In the genomic region with DNA sequence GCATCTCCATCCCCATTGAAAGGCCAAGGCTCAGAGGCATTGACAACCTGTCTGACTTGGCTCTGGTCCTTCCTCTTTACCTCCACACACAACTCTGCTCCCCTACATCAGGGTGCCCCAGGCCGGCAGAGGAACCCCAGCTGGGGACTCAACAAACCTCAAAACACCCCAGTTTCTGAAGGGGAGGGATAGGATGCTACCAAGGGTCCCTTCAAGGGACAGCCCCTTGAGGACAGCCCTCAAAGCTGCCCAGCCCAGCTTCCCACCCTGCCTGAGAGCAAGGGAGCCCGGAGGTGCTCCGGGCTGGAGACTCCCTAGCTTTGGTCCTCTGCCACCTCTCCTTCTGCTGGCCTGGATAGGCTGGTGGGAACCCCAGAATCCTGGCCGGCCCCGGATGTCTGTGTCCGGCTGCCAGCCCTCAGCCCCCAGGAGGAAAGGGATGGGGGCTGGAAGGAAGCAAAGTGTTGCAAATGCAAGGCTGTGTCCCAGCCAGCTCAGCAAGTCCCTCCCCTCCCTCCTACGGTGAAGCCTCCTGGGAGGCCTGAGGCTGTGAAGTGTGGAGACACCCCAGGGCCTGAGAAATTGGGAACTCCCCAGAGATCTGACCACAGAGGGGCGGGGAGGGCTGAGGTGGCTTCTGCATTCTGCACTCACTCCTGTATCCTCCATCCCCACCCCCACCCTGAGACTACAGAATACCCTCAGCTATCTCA, we compare ENCODE assay signal across 1 cellular context.
TF ChIP-seq lines count a peak whose summit lies in the region.

No MANE protein-coding gene starts in this region.

TF ChIP-seq in GM12878, 131 proteins besides CTCF, POLR2A, EP300 and RAD21:
- TF ChIP-seq IKZF2 (IDR thresholded peaks at IDR 0.05) (peak; percentile 88 to 94), BCL11A (IDR thresholded peaks at IDR 0.05; ENCODE audit: low read depth, low read length) (peak; percentile 59; the same call in 1 of the 2 replicates), MTA3 (IDR thresholded peaks at IDR 0.05; ENCODE audit: borderline replicate concordance, low read length) (no peak), YBX1 (IDR thresholded peaks at IDR 0.05) (0 out of 2 replicates have a peak, but pooled peaks have one; percentile 6), RB1 (IDR thresholded peaks at IDR 0.05; ENCODE audit: borderline replicate concordance) (peak; percentile 70; the same call in 1 of the 2 replicates), RFX5 (IDR thresholded peaks at IDR 0.05; ENCODE audit: low read depth, low read length) (0 out of 2 replicates have a peak, but pooled peaks have one; percentile 30), GATAD2B (conservative IDR thresholded peaks at IDR 0.05; ENCODE audit: low read depth) (peak; percentile 84), POLR2AphosphoS2 (IDR thresholded peaks at IDR 0.05; ENCODE audit: low read depth, low read length) (no peak), HCFC1 (IDR thresholded peaks at IDR 0.05; ENCODE audit: low read length) (no peak), SMAD5 (IDR thresholded peaks at IDR 0.05; ENCODE audit: low read depth) (no peak), PAX5 (IDR thresholded peaks at IDR 0.05; ENCODE audit: borderline replicate concordance, low read depth, low read length) (peak; percentile 75; the same call in 1 of the 2 replicates), SREBF1 (IDR thresholded peaks at IDR 0.05; ENCODE audit: low read length) (no peak), TBL1XR1 (IDR thresholded peaks at IDR 0.05; ENCODE audit: low read depth, low read length) (0 out of 2 replicates have a peak, but pooled peaks have one; percentile 20), LARP7 (IDR thresholded peaks at IDR 0.05) (0 out of 2 replicates have a peak, but pooled peaks have one; percentile 3), ZNF217 (IDR thresholded peaks at IDR 0.05) (no peak), NRF1 (conservative IDR thresholded peaks at IDR 0.05; ENCODE audit: low read depth, low read length) (no peak), NR2C2 (IDR thresholded peaks at IDR 0.05; ENCODE audit: borderline replicate concordance, control insufficient read depth, insufficient read length, low read depth) (no peak), CHD2 (IDR thresholded peaks at IDR 0.05; ENCODE audit: borderline replicate concordance, low read depth, low read length) (peak; percentile 55; the same call in 1 of the 2 replicates), RUNX3 (IDR thresholded peaks at IDR 0.05; ENCODE audit: low read length) (peak; percentile 93), CREB1 (IDR thresholded peaks at IDR 0.05; ENCODE audit: low read depth) (peak; percentile 21; the same call in 1 of the 2 replicates), DPF2 (IDR thresholded peaks at IDR 0.05) (peak; percentile 17), HDGF (IDR thresholded peaks at IDR 0.05) (peak; percentile 48; the same call in 1 of the 2 replicates), CBFB (IDR thresholded peaks at IDR 0.05; ENCODE audit: low read depth) (0 out of 2 replicates have a peak, but pooled peaks have one; percentile 44), YY1 (IDR thresholded peaks at IDR 0.05; ENCODE audit: low read depth, low read length) (0 out of 2 replicates have a peak, but pooled peaks have one; percentile 19), EED (IDR thresholded peaks at IDR 0.05; ENCODE audit: low read depth) (peak; percentile 73), NBN (IDR thresholded peaks at IDR 0.05) (peak; percentile 43; the same call in 1 of the 2 replicates), MYB (IDR thresholded peaks at IDR 0.05; ENCODE audit: borderline replicate concordance, low read depth, low read length) (0 out of 2 replicates have a peak, but pooled peaks have one; percentile 60), BHLHE40 (IDR thresholded peaks at IDR 0.05; ENCODE audit: borderline replicate concordance in 1 of 2, low read depth in 2 of 2, low read length in 1 of 2) (peak; percentile 3 to 68; a peak in 3 of 4 replicates), TCF12 (IDR thresholded peaks at IDR 0.05; ENCODE audit: low read depth, low read length) (peak; percentile 77), SPI1 (IDR thresholded peaks at IDR 0.05; ENCODE audit: borderline replicate concordance, insufficient read depth, low read depth, low read length) (peak; percentile 70; the same call in 1 of the 2 replicates), MEF2B (IDR thresholded peaks at IDR 0.05; ENCODE audit: partially characterized antibody, poor library complexity, severe bottlenecking) (peak; percentile 99), CREM (IDR thresholded peaks at IDR 0.05; ENCODE audit: low read depth) (peak; percentile 32; the same call in 1 of the 2 replicates), NFYA (IDR thresholded peaks at IDR 0.05; ENCODE audit: borderline replicate concordance, low read depth, low read length) (no peak), IKZF1 (conservative IDR thresholded peaks at IDR 0.05) (peak; percentile 93)
- TF ChIP-seq, protein P1, sequence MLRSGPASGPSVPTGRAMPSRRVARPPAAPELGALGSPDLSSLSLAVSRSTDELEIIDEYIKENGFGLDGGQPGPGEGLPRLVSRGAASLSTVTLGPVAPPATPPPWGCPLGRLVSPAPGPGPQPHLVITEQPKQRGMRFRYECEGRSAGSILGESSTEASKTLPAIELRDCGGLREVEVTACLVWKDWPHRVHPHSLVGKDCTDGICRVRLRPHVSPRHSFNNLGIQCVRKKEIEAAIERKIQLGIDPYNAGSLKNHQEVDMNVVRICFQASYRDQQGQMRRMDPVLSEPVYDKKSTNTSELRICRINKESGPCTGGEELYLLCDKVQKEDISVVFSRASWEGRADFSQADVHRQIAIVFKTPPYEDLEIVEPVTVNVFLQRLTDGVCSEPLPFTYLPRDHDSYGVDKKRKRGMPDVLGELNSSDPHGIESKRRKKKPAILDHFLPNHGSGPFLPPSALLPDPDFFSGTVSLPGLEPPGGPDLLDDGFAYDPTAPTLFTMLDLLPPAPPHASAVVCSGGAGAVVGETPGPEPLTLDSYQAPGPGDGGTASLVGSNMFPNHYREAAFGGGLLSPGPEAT (IDR thresholded peaks at IDR 0.05; ENCODE audit: low read depth): peak; percentile 68; the same call in 1 of the 2 replicates
- TF ChIP-seq, protein P2, sequence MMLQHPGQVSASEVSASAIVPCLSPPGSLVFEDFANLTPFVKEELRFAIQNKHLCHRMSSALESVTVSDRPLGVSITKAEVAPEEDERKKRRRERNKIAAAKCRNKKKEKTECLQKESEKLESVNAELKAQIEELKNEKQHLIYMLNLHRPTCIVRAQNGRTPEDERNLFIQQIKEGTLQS (IDR thresholded peaks at IDR 0.05; ENCODE audit: borderline replicate concordance, extremely low read depth, low read depth, low read length): no peak
- TF ChIP-seq, protein P3, sequence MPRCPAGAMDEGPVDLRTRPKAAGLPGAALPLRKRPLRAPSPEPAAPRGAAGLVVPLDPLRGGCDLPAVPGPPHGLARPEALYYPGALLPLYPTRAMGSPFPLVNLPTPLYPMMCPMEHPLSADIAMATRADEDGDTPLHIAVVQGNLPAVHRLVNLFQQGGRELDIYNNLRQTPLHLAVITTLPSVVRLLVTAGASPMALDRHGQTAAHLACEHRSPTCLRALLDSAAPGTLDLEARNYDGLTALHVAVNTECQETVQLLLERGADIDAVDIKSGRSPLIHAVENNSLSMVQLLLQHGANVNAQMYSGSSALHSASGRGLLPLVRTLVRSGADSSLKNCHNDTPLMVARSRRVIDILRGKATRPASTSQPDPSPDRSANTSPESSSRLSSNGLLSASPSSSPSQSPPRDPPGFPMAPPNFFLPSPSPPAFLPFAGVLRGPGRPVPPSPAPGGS (IDR thresholded peaks at IDR 0.05; ENCODE audit: borderline replicate concordance, insufficient read depth, low read depth, low read length, poor library complexity, severe bottlenecking): peak; percentile 83
- TF ChIP-seq, protein P4, sequence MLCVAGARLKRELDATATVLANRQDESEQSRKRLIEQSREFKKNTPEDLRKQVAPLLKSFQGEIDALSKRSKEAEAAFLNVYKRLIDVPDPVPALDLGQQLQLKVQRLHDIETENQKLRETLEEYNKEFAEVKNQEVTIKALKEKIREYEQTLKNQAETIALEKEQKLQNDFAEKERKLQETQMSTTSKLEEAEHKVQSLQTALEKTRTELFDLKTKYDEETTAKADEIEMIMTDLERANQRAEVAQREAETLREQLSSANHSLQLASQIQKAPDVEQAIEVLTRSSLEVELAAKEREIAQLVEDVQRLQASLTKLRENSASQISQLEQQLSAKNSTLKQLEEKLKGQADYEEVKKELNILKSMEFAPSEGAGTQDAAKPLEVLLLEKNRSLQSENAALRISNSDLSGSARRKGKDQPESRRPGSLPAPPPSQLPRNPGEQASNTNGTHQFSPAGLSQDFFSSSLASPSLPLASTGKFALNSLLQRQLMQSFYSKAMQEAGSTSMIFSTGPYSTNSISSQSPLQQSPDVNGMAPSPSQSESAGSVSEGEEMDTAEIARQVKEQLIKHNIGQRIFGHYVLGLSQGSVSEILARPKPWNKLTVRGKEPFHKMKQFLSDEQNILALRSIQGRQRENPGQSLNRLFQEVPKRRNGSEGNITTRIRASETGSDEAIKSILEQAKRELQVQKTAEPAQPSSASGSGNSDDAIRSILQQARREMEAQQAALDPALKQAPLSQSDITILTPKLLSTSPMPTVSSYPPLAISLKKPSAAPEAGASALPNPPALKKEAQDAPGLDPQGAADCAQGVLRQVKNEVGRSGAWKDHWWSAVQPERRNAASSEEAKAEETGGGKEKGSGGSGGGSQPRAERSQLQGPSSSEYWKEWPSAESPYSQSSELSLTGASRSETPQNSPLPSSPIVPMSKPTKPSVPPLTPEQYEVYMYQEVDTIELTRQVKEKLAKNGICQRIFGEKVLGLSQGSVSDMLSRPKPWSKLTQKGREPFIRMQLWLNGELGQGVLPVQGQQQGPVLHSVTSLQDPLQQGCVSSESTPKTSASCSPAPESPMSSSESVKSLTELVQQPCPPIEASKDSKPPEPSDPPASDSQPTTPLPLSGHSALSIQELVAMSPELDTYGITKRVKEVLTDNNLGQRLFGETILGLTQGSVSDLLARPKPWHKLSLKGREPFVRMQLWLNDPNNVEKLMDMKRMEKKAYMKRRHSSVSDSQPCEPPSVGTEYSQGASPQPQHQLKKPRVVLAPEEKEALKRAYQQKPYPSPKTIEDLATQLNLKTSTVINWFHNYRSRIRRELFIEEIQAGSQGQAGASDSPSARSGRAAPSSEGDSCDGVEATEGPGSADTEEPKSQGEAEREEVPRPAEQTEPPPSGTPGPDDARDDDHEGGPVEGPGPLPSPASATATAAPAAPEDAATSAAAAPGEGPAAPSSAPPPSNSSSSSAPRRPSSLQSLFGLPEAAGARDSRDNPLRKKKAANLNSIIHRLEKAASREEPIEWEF (IDR thresholded peaks at IDR 0.05; ENCODE audit: insufficient replicate concordance, low read depth, low read length): peak; percentile 80
